34 cellular contexts compared by ENCODE assay signal in the genomic region with DNA sequence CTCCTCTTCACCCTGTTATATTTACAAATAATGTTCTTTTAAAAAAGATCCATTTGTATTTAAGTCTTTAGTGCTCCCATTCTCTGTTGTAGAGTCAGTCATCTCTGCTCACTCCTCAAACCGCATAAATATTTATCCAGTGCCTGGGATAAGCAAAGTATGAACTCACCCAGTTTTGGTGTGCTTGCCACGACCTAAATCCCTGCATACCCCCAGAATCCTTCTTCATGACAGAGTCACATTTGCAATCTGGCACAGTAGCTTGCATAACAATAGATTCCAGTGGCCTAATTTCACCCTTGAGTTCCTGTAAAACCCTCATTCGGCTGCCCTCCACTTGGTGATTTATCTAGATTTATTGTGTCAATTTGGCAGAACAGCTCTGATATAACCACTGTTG.
A peak's percentile ranks its signal among the peaks of the same experiment; 100 is the strongest.
DNase-seq lines count a peak whose midpoint lies in the region; ATAC-seq, FAIRE-seq and TF ChIP-seq lines count a peak whose summit lies in the region.
"Had no signal": no experiment of that assay in that cellular context is flagged by ENCODE, and none has a peak within 500 bp of the region (broad histone marks: within the 10 kb centered on the region; RNA-seq: fewer than 3 reads in every experiment).

No MANE protein-coding gene starts in this region.

- H3K79me1 ChIP-seq in H1 (ENCODE audit: low read depth, low read length) = no peaks in the 10 kb centered on the region

- no peak overlapping the region for H3K18ac ChIP-seq in H1 (ENCODE audit: extremely low read depth, low read length)

- DNase-seq in GM23248 = peak; percentile 66
- DNase-seq in NCI-H69 (lab: John Stamatoyannopoulos, UW) = peak; percentile 88
- no peak for DNase-seq in H1 (ENCODE audit: low read depth in 1 of 2, low spot score in 2 of 2)
- no peak for DNase-seq in psoas muscle
- DNase-seq in activated CD8-positive, alpha-beta memory T cell treated with anti-CD3 and anti-CD28 coated beads for 24 hours = no peak
- no peak for DNase-seq in NCI-H226
- no peak for DNase-seq in WERI-Rb-1
- DNase-seq: activated CD4-positive, alpha-beta T cell treated with anti-CD3 and anti-CD28 coated beads for 1 hour; activated CD8-positive, alpha-beta T cell treated with anti-CD3 and anti-CD28 coated beads, Interleukin-2, amount 10 ng/mL, durations not matched to agents 7 days and 5 days; activated naive CD4-positive, alpha-beta T cell treated with anti-CD3 and anti-CD28 coated beads, Interleukin-2, amount 10 ng/mL, durations not matched to agents 7 days and 5 days; amygdala; DMS 273 treated with DMSO at 0.1 percent for 48 hours; kidney; midbrain; natural killer cell; NCI-H1048; NCI-H1694 treated with DMSO at 0.1 percent for 48 hours; NCI-H2171; NCI-H524 treated with DMSO at 0.1 percent for 48 hours; occipital lobe; Right ventricle myocardium superior; substantia nigra; T-helper 2 cell; trophoblast cell had no signal

- TF ChIP-seq CTCF in H1 (IDR thresholded peaks at IDR 0.05; ENCODE audit: control extremely low read depth in 1 of 3, insufficient read depth in 1 of 3, low read depth in 1 of 3, low read length in 3 of 3) (no peak), psoas muscle (IDR thresholded peaks at IDR 0.05) (no peak), WERI-Rb-1 (IDR thresholded peaks at IDR 0.05; ENCODE audit: low read depth, low read length) (no peak)

- peak overlapping the region; percentile 28 for H3K27ac ChIP-seq in GM23248
- H3K27ac ChIP-seq in H1 (ENCODE audit: low read depth, low read length) = no peak overlapping the region
- H3K27ac ChIP-seq in psoas muscle = no peak overlapping the region
- no peak overlapping the region for H3K27ac ChIP-seq in WERI-Rb-1
- H3K27ac ChIP-seq: BLaER1, epithelial cell of prostate had no signal

- H3K4me2 ChIP-seq in GM23248 (ENCODE audit: unreplicated experiment) = no peak overlapping the region
- H3K4me2 ChIP-seq in H1 (ENCODE audit: insufficient read depth in 1 of 2, low read depth in 2 of 2, low read length in 2 of 2) = no peak overlapping the region
- H3K4me2 ChIP-seq: BLaER1 had no signal

- in situ Hi-C loops in GM23248 (cut with MboI) = no loop called here

- no peak overlapping the region for H2BK120ac ChIP-seq in H1 (replicated peaks; ENCODE audit: low read depth, low read length)

- no peak overlapping the region for H2AK5ac ChIP-seq in H1 (ENCODE audit: low read depth, low read length)

- peaks cover 8% of the 10 kb centered on the region; the same call in 1 of the 2 replicates for H3F3A ChIP-seq in GM23248 (ENCODE audit: insufficient read depth)

- POLR2A ChIA-PET in H1 (lab: Charles Lee; ENCODE audit: partially characterized antibody) = no interaction called here

- H3K14ac ChIP-seq in H1 (ENCODE audit: insufficient read length) = no peak overlapping the region

- ATAC-seq in psoas muscle (peak; percentile 41 to 84 (median 56)), HG03457 (IDR thresholded peaks at IDR 0.05; ENCODE audit: unreplicated experiment) (no peak)
- ATAC-seq: activated CD8-positive, alpha-beta T cell treated with anti-CD3 and anti-CD28 coated beads, Interleukin-2, amount 10 ng/mL, durations not matched to agents 7 days and 5 days; activated T-helper 17 cell treated with anti-CD3 and anti-CD28 coated beads, Interleukin-2, amount 50 U/mL, for 72 hours; natural killer cell; Panc1; stimulated activated memory B cell treated with anti-CD40 and anti-IgM and Interleukin-4, amounts not matched to agents 10 μg/mL and 1 μg/mL and 100 μg/mL, for 72 hours had no signal

- H2AFZ ChIP-seq in GM23248 (no peak overlapping the region), H1 (ENCODE audit: low read length) (no peak overlapping the region)

- TF ChIP-seq EP300 in H1 (IDR thresholded peaks at IDR 0.05; ENCODE audit: borderline replicate concordance in 1 of 2, low read depth in 2 of 2, low read length in 2 of 2) = no peak

- H4K91ac ChIP-seq in H1 (replicated peaks; ENCODE audit: insufficient read length, low read length) = no peak overlapping the region

- H3K23ac ChIP-seq in H1 (ENCODE audit: insufficient read length) = no peak overlapping the region

- H3K9me2 ChIP-seq in GM23248 (ENCODE audit: insufficient read depth) = no peaks in the 10 kb centered on the region

- CTCF ChIA-PET in H1 (lab: Charles Lee; ENCODE audit: partially characterized antibody) = interaction anchor here (1.2 to 2.6 kb wide), 6 partner anchors 9 to 142 kb away, joined by 3 to 9 read pairs (median 4); no protein-coding TSS in a partner anchor

- H4K5ac ChIP-seq in H1 (ENCODE audit: insufficient read length, low read depth, low read length) = no peak overlapping the region

- peak; percentile 36 for FAIRE-seq in H1 (lab: Jason Lieb, UNC)
- FAIRE-seq: colon, frontal cortex, GM12891, kidney had no signal

- no peak overlapping the region for H3K56ac ChIP-seq in H1 (replicated peaks; ENCODE audit: insufficient read length, low read depth, low read length)

- no peak overlapping the region for H2BK20ac ChIP-seq in H1 (ENCODE audit: low read length)

- no peak overlapping the region for H3K4ac ChIP-seq in H1 (replicated peaks; ENCODE audit: insufficient read length, low read depth, low read length)

- no peak overlapping the region for H2BK15ac ChIP-seq in H1 (ENCODE audit: low read length)

- no peaks in the 10 kb centered on the region for H3K9me3 ChIP-seq in GM23248 (ENCODE audit: low read depth)
- no peaks in the 10 kb centered on the region for H3K9me3 ChIP-seq in H1 (ENCODE audit: insufficient read depth in 2 of 2, low read depth in 1 of 2, low read length in 1 of 2)
- no peaks in the 10 kb centered on the region for H3K9me3 ChIP-seq in psoas muscle
- H3K9me3 ChIP-seq in WERI-Rb-1 (ENCODE audit: severe bottlenecking) = no peaks in the 10 kb centered on the region
- H3K9me3 ChIP-seq: BLaER1 had no signal

- H3K79me2 ChIP-seq in GM23248 (ENCODE audit: insufficient read depth) (no peaks in the 10 kb centered on the region), H1 (ENCODE audit: control insufficient read depth in 1 of 2, insufficient read depth in 2 of 2, low read length in 2 of 2) (no peaks in the 10 kb centered on the region)

- no peaks in the 10 kb centered on the region for H3K27me3 ChIP-seq in GM23248 (replicated peaks; ENCODE audit: insufficient read depth)
- no peaks in the 10 kb centered on the region for H3K27me3 ChIP-seq in H1 (replicated peaks in 1 of 4; ENCODE audit: control insufficient read depth in 3 of 4, extremely low read depth in 1 of 4, insufficient read depth in 3 of 4, low read length in 3 of 4)
- H3K27me3 ChIP-seq in psoas muscle (ENCODE audit: insufficient read depth in 3 of 3, low read length in 2 of 3) = no peaks in the 10 kb centered on the region
- H3K27me3 ChIP-seq in WERI-Rb-1 (ENCODE audit: insufficient read depth, low read depth, severe bottlenecking) = peaks cover under 1% of the 10 kb centered on the region
- H3K27me3 ChIP-seq: BLaER1 had no signal

- H3K4me3 ChIP-seq in GM23248 (no peak overlapping the region), H1 (ENCODE audit: extremely low read depth in 1 of 4, insufficient read depth in 2 of 4, low read depth in 3 of 4, low read length in 4 of 4) (no peak overlapping the region; a peak in 1 of 8 replicates), psoas muscle (no peak overlapping the region), WERI-Rb-1 (ENCODE audit: low read depth, low read length) (no peak overlapping the region)
- H3K4me3 ChIP-seq: BLaER1, skin epidermis had no signal

- no peaks in the 10 kb centered on the region for H3K23me2 ChIP-seq in H1 (ENCODE audit: low read depth, low read length)

- H4K20me1 ChIP-seq in GM23248 (ENCODE audit: insufficient read depth) (no peaks in the 10 kb centered on the region), H1 (replicated peaks in 1 of 2; ENCODE audit: control insufficient read depth in 1 of 2, insufficient read depth in 2 of 2, low read length in 2 of 2) (no peaks in the 10 kb centered on the region)
- H4K20me1 ChIP-seq: BLaER1 had no signal

- intact Hi-C loops in psoas muscle (cut with DNase I) = loop anchor here in 1 of 2 donors (5.0 kb wide), 1 partner anchor 306 kb away; no protein-coding TSS in a partner anchor

- H3K4me1 ChIP-seq in GM23248 (ENCODE audit: insufficient read depth) (peaks cover 9% of the 10 kb centered on the region), H1 (replicated peaks in 1 of 4; ENCODE audit: control insufficient read depth in 3 of 4, insufficient read depth in 4 of 4, low read length in 3 of 4) (peaks cover 0 to 12% (median 9%) of the 10 kb centered on the region in 4 experiments; a peak in 2 of 7 replicates), psoas muscle (peaks cover 30% of the 10 kb centered on the region)
- H3K4me1 ChIP-seq: BLaER1 had no signal

- no peak overlapping the region for H2BK12ac ChIP-seq in H1 (ENCODE audit: low read depth, low read length)

- 27 to 29% methylated on average over 3 of the region's 3 CpGs for WGBS in GM23248 (ENCODE audit: low coverage in 1 of 2, low lambda C conversion rate in 2 of 2, missing lambda C conversion rate in 2 of 2), 2 experiments
- 65% methylated on average over 3 of the region's 3 CpGs; no CpG with 5 or more reads in 1 of the 2 experiments for WGBS in H1 (ENCODE audit: extremely low coverage in 1 of 2, insufficient coverage in 1 of 2, insufficient read length in 1 of 2, insufficient replicate concordance in 2 of 2, low coverage in 1 of 2, low lambda C conversion rate in 2 of 2, missing lambda C conversion rate in 1 of 2), 2 experiments
- 24 to 36% (median 29%) methylated on average over 3 of the region's 3 CpGs for WGBS in psoas muscle, 3 donors

- H4K8ac ChIP-seq in H1 (ENCODE audit: extremely low read depth, insufficient read depth, low read length) = no peak overlapping the region

- TF ChIP-seq POLR2A in H1 (IDR thresholded peaks at IDR 0.05; ENCODE audit: control extremely low read depth in 1 of 2, low read depth in 2 of 2, low read length in 2 of 2) = no peak

- H3K36me3 ChIP-seq in GM23248 (ENCODE audit: low read depth) = no peaks in the 10 kb centered on the region
- no peaks in the 10 kb centered on the region for H3K36me3 ChIP-seq in H1 (ENCODE audit: control insufficient read depth in 2 of 4, insufficient read depth in 4 of 4, low read length in 3 of 4)
- H3K36me3 ChIP-seq in psoas muscle (ENCODE audit: insufficient read depth in 1 of 2, low read depth in 1 of 2) = no peaks in the 10 kb centered on the region
- H3K36me3 ChIP-seq in WERI-Rb-1 = no peaks in the 10 kb centered on the region
- H3K36me3 ChIP-seq: BLaER1 had no signal

- H3K9ac ChIP-seq in GM23248 (no peak overlapping the region), H1 (replicated peaks in 1 of 4; ENCODE audit: extremely low read depth in 1 of 4, low read depth in 3 of 4, low read length in 3 of 4) (no peak overlapping the region)
- H3K9ac ChIP-seq: BLaER1 had no signal

- H2BK5ac ChIP-seq in H1 (ENCODE audit: low read depth, low read length) = no peak overlapping the region

- TF ChIP-seq RAD21 in H1 (IDR thresholded peaks at IDR 0.05 in 1 of 2, conservative IDR thresholded peaks at IDR 0.05 in 1 of 2; ENCODE audit: low read depth in 2 of 2, low read length in 2 of 2) = no peak

TF ChIP-seq in H1, 55 proteins besides CTCF, POLR2A, EP300 and RAD21:
- no peak for TF ChIP-seq SIN3A (conservative IDR thresholded peaks at IDR 0.05 in 1 of 2, IDR thresholded peaks at IDR 0.05 in 1 of 2; ENCODE audit: low read depth in 1 of 2, low read length in 2 of 2)
- no peak for TF ChIP-seq SUZ12 (IDR thresholded peaks at IDR 0.05; ENCODE audit: low read length)
- no peak for TF ChIP-seq CHD1 (IDR thresholded peaks at IDR 0.05; ENCODE audit: low read depth, low read length)

Comparison
In these comparisons a context has a peak if more than half of its experiments do, and no peak if none do; other contexts are left out.
1. DNase-seq: peak in GM23248 (single experiment) and NCI-H69 (single experiment); none in H1 (0 of 2), psoas muscle (0 of 2), activated CD8-positive, alpha-beta memory T cell treated with anti-CD3 and anti-CD28 coated beads for 24 hours (single experiment), NCI-H226 (single experiment) and WERI-Rb-1 (single experiment).